In genomic region chr18:9861933-9862332, GRCh38 we compare ENCODE assay signal across 19 cellular contexts. TPM values are rescaled to one million over a fixed set of nuclear protein-coding genes. Genes with fewer than 3 reads are reported as not detected.
DNase-seq lines count a peak whose midpoint lies in the region; ATAC-seq and TF ChIP-seq lines count a peak whose summit lies in the region.
"Had no signal": no experiment of that assay in that cellular context is flagged by ENCODE, and none has a peak within 500 bp of the region (broad histone marks: within the 10 kb centered on the region; RNA-seq: fewer than 3 reads in every experiment).

No MANE protein-coding gene starts in this region.

- no peak overlapping the region for H3K4me2 ChIP-seq in osteoblast (ENCODE audit: insufficient read depth, low read length)
- H3K4me2 ChIP-seq: hepatocyte had no signal

- WGBS in adrenal gland, 4 donors: 39 to 46% (median 42%) methylated on average over 4 of the region's 4 CpGs

- no peak for DNase-seq in activated CD4-positive, CD25-positive, alpha-beta regulatory T cell treated with anti-CD3 and anti-CD28 coated beads, Interleukin-2, amount 50 U/mL, for 72 hours
- DNase-seq in adrenal gland (peak in 1 of 7 donors; percentile 60), osteoblast (ENCODE audit: insufficient read length, low spot score, missing footprints) (no peak), Caco-2 (no peak)
- no peak for DNase-seq in effector memory CD4-positive, alpha-beta T cell
- DNase-seq: activated naive CD8-positive, alpha-beta T cell treated with anti-CD3 and anti-CD28 coated beads, Interleukin-2, amount 10 ng/mL, durations not matched to agents 7 days and 5 days; NCI-H82; SJCRH30; transverse colon had no signal

- H4K20me1 ChIP-seq in osteoblast (ENCODE audit: insufficient read depth, low read length): no peaks in the 10 kb centered on the region

- H3K4me3 ChIP-seq in adrenal gland (no peak overlapping the region), osteoblast (ENCODE audit: insufficient read depth, low read length) (no peak overlapping the region), Caco-2 (ENCODE audit: low read depth, low read length) (no peak overlapping the region)
- no peak overlapping the region for H3K4me3 ChIP-seq in effector memory CD4-positive, alpha-beta T cell (ENCODE audit: insufficient read depth, low read depth, low read length, poor library complexity, severe bottlenecking)
- H3K4me3 ChIP-seq: hepatocyte, SJCRH30, transverse colon had no signal

- H3K4me1 Mint-ChIP-seq in Caco-2 (ENCODE audit: low read depth, unreplicated experiment): no peaks in the 10 kb centered on the region

- peaks cover 15% of the 10 kb centered on the region for H3K9me3 Mint-ChIP-seq in Caco-2 (ENCODE audit: unreplicated experiment)

- H3K27ac ChIP-seq in adrenal gland (peak overlapping the region in 4 of 5 donors; percentile 18 to 74 (median 42)), osteoblast (ENCODE audit: low read depth, low read length) (no peak overlapping the region)
- H3K27ac ChIP-seq in effector memory CD4-positive, alpha-beta T cell (ENCODE audit: insufficient read depth, low read length, poor library complexity, severe bottlenecking): no peak overlapping the region
- H3K27ac ChIP-seq: hepatocyte, SJCRH30, transverse colon, VCaP had no signal

- H3K4me3 Mint-ChIP-seq in Caco-2 (ENCODE audit: unreplicated experiment): no peak overlapping the region
- H3K4me3 Mint-ChIP-seq: activated naive CD8-positive, alpha-beta T cell treated with anti-CD3 and anti-CD28 coated beads, Interleukin-2, amount 10 ng/mL, durations not matched to agents 7 days and 5 days; neural crest cell had no signal

- H3K27ac Mint-ChIP-seq in Caco-2 (ENCODE audit: unreplicated experiment): no peak overlapping the region
- H3K27ac Mint-ChIP-seq: activated naive CD8-positive, alpha-beta T cell treated with anti-CD3 and anti-CD28 coated beads, Interleukin-2, amount 10 ng/mL, durations not matched to agents 7 days and 5 days had no signal

- BruUV-seq in Caco-2 (replicated peaks; lab: Mats Ljungman, UMichigan): no TSS peak

- H3K79me2 ChIP-seq in osteoblast (ENCODE audit: insufficient read depth, low read length): no peaks in the 10 kb centered on the region
- H3K79me2 ChIP-seq: hepatocyte had no signal

- CTCF ChIA-PET in Caco-2 (lab: Charles Lee): interaction anchor here (0.6 kb wide), 1 partner anchor 162 kb away, joined by 5 read pairs; no protein-coding TSS in a partner anchor

- ATAC-seq in activated CD4-positive, CD25-positive, alpha-beta regulatory T cell treated with anti-CD3 and anti-CD28 coated beads, Interleukin-2, amount 50 U/mL, for 24 hours: peak; percentile 21 to 45
- ATAC-seq in GM19351 (IDR thresholded peaks at IDR 0.05; ENCODE audit: unreplicated experiment): peak; percentile 68
- ATAC-seq in HG03520 (IDR thresholded peaks at IDR 0.05; ENCODE audit: unreplicated experiment): peak; percentile 59

- H3K4me1 ChIP-seq in adrenal gland (replicated peaks in 1 of 2): peaks cover 0 to 17% of the 10 kb centered on the region in 2 donors
- no peaks in the 10 kb centered on the region for H3K4me1 ChIP-seq in osteoblast (ENCODE audit: insufficient read depth, low read length)
- no peaks in the 10 kb centered on the region for H3K4me1 ChIP-seq in effector memory CD4-positive, alpha-beta T cell (ENCODE audit: control insufficient read depth, insufficient read depth, low read length, poor library complexity, severe bottlenecking)
- peaks cover 2% of the 10 kb centered on the region; the same call in 1 of the 2 replicates for H3K4me1 ChIP-seq in Caco-2
- H3K4me1 ChIP-seq: SJCRH30 had no signal

- H3K27me3 ChIP-seq in adrenal gland (no peaks in the 10 kb centered on the region), osteoblast (ENCODE audit: insufficient read depth, low read length) (no peaks in the 10 kb centered on the region), Caco-2 (replicated peaks; ENCODE audit: control insufficient read depth, insufficient read depth, low read length) (no peaks in the 10 kb centered on the region)
- no peaks in the 10 kb centered on the region for H3K27me3 ChIP-seq in effector memory CD4-positive, alpha-beta T cell (replicated peaks; ENCODE audit: control insufficient read depth, insufficient read depth, low read length, poor library complexity, severe bottlenecking)
- H3K27me3 ChIP-seq: hepatocyte, SJCRH30, transverse colon had no signal

- no peak for TF ChIP-seq POLR2A in adrenal gland (IDR thresholded peaks at IDR 0.05)

- H2AFZ ChIP-seq in osteoblast (ENCODE audit: low read length): no peak overlapping the region
- H2AFZ ChIP-seq: hepatocyte had no signal

- peaks cover 17% of the 10 kb centered on the region for H3K36me3 Mint-ChIP-seq in Caco-2 (ENCODE audit: insufficient read depth, unreplicated experiment)
- H3K36me3 Mint-ChIP-seq: activated naive CD8-positive, alpha-beta T cell treated with anti-CD3 and anti-CD28 coated beads, Interleukin-2, amount 10 ng/mL, durations not matched to agents 7 days and 5 days had no signal

- H3K36me3 ChIP-seq in adrenal gland (replicated peaks in 1 of 2): peaks cover 0 to 18% of the 10 kb centered on the region in 2 donors
- H3K36me3 ChIP-seq in osteoblast (ENCODE audit: insufficient read depth, low read length): peaks cover 11% of the 10 kb centered on the region
- H3K36me3 ChIP-seq in effector memory CD4-positive, alpha-beta T cell (ENCODE audit: control insufficient read depth, insufficient read depth, low read length): no peaks in the 10 kb centered on the region
- no peaks in the 10 kb centered on the region for H3K36me3 ChIP-seq in Caco-2 (ENCODE audit: control insufficient read depth, insufficient read depth, low read length)
- H3K36me3 ChIP-seq: SJCRH30, transverse colon had no signal

- intact Hi-C loops in adrenal gland (cut with DNase I): no loop called here
- intact Hi-C loops in Caco-2 (cut with micrococcal nuclease; ENCODE audit: unreplicated experiment): no loop called here

- H3K9me3 ChIP-seq in adrenal gland (replicated peaks in 1 of 3) (no peaks in the 10 kb centered on the region), osteoblast (ENCODE audit: low read depth, low read length) (peaks cover 4% of the 10 kb centered on the region), Caco-2 (peaks cover 12% of the 10 kb centered on the region)
- no peaks in the 10 kb centered on the region for H3K9me3 ChIP-seq in effector memory CD4-positive, alpha-beta T cell (ENCODE audit: control insufficient read depth, low read length)
- H3K9me3 ChIP-seq: SJCRH30 had no signal

- no peaks in the 10 kb centered on the region for H3K27me3 Mint-ChIP-seq in Caco-2 (ENCODE audit: insufficient read depth, unreplicated experiment)
- H3K27me3 Mint-ChIP-seq: IgD-negative memory B cell had no signal

- TF ChIP-seq CTCF in adrenal gland (IDR thresholded peaks at IDR 0.05): no peak
- no peak for TF ChIP-seq CTCF in osteoblast (IDR thresholded peaks at IDR 0.05; ENCODE audit: extremely low read depth, low read depth, low read length)
- no peak for TF ChIP-seq CTCF in Caco-2 (IDR thresholded peaks at IDR 0.05; ENCODE audit: insufficient read depth in 1 of 2, low read depth in 1 of 2, low read length in 1 of 2, severe bottlenecking in 1 of 2, unreplicated experiment in 1 of 2)

- POLR2A ChIA-PET in Caco-2 (lab: Charles Lee): no interaction called here

RNA-seq across cellular contexts. Expression of gene TXNDC2, which starts 23.8 kb away (rescaled TPM):
- under 1 TPM in 5 of 8 donors, not detected in 3; 0.08 to 0.43 (median 0.25) TPM for total RNA-seq in adrenal gland
- polyA plus RNA-seq in adrenal gland: under 1 TPM in 1 of 3 donors, not detected in 2; 0.22 TPM
- total RNA-seq in osteoblast: 0.29 and 0.36 TPM in 2 replicates
- not detected in 2 replicates for total RNA-seq in Caco-2 (2022)
- total RNA-seq: activated naive CD8-positive, alpha-beta T cell treated with anti-CD3 and anti-CD28 coated beads, Interleukin-2, amount 10 ng/mL, durations not matched to agents 7 days and 5 days; cerebellum; hepatocyte; neural crest cell had no signal
- polyA plus RNA-seq: H1, IgD-negative memory B cell, liver had no signal

RNA-seq across cellular contexts. Expression of gene VAPA, which starts 51.9 kb away (rescaled TPM):
- total RNA-seq in adrenal gland (100 to 1,000 TPM; 324 to 894 (median 436) TPM), osteoblast (277 and 316 TPM in 2 replicates), Caco-2 (2022) (205 and 222 TPM in 2 replicates)
- polyA plus RNA-seq in adrenal gland: 100 to 1,000 TPM in 2 of 3 donors, 10 to 100 TPM in 1; 71.3 to 900 (median 120) TPM

Comparison
In these comparisons a context has a peak if more than half of its experiments do, and no peak if none do; other contexts are left out.
1. H3K27ac ChIP-seq: peak in adrenal gland (4 of 5); none in osteoblast (single experiment) and effector memory CD4-positive, alpha-beta T cell (single experiment).
2. Peak in every context shown above with its lines, with median percentiles within 50 percentile points of each other: ATAC-seq.